Comparison of ENCODE assay signal across 22 cellular contexts in genomic region chr11:132036751-132037466, GRCh38.
DNase-seq lines count a peak whose midpoint lies in the region; ATAC-seq and TF ChIP-seq lines count a peak whose summit lies in the region.
"Had no signal": no experiment of that assay in that cellular context is flagged by ENCODE, and none has a peak within 500 bp of the region (broad histone marks: within the 10 kb centered on the region; RNA-seq: fewer than 3 reads in every experiment).

No MANE protein-coding gene starts in this region.

- no peak overlapping the region for H2BK5ac ChIP-seq in IMR-90 (ENCODE audit: low read depth, low read length, poor library complexity, severe bottlenecking)

- H4K20me1 ChIP-seq in IMR-90 (ENCODE audit: insufficient read depth, low read length), result no peaks in the 10 kb centered on the region
- no peaks in the 10 kb centered on the region for H4K20me1 ChIP-seq in neural cell (ENCODE audit: insufficient read depth)

- in situ Hi-C loops in G401 (cut with HindIII; ENCODE audit: low sequenced_read_pairs), result no loop called here
- in situ Hi-C loops in IMR-90 (cut with MboI; ENCODE audit: low sequenced_read_pairs), result no loop called here

- H3K56ac ChIP-seq in IMR-90 (ENCODE audit: extremely low read depth, insufficient read depth, low read length), result no peak overlapping the region

- H2AK5ac ChIP-seq in IMR-90 (ENCODE audit: low read depth, low read length), result no peak overlapping the region; the same call in 1 of the 2 replicates

- H2BK15ac ChIP-seq in IMR-90 (ENCODE audit: low read depth, low read length), result no peak overlapping the region

- no peak overlapping the region for H2AFZ ChIP-seq in IMR-90 (replicated peaks; ENCODE audit: low read length, poor library complexity)
- no peak overlapping the region for H2AFZ ChIP-seq in neural cell (ENCODE audit: low read depth, low read length)

- peaks cover 25% of the 10 kb centered on the region for H3K9me1 ChIP-seq in IMR-90 (ENCODE audit: insufficient read depth, low read length)

- peak overlapping the region; percentile 42; the same call in 1 of the 2 replicates for H2BK20ac ChIP-seq in IMR-90 (ENCODE audit: low read depth, low read length)

- ATAC-seq in IMR-90 (ENCODE audit: low read depth) (no peak), Right ventricle myocardium inferior (no peak), HG03521 (IDR thresholded peaks at IDR 0.05; ENCODE audit: unreplicated experiment) (no peak)
- ATAC-seq: SK-N-SH treated with all-trans-retinoic acid at 6 μM for 48 hours, T-cell had no signal

- H2AK9ac ChIP-seq in IMR-90 (replicated peaks; ENCODE audit: low read depth, low read length, poor library complexity), result no peak overlapping the region

- H3K23ac ChIP-seq in IMR-90 (ENCODE audit: low read depth, low read length), result peak overlapping the region; percentile 8; the same call in 1 of the 2 replicates

- TF ChIP-seq RAD21 in IMR-90 (IDR thresholded peaks at IDR 0.05; ENCODE audit: low read length) (no peak), neural cell (conservative IDR thresholded peaks at IDR 0.05) (no peak)

- H3K4me3 ChIP-seq in IMR-90 (ENCODE audit: insufficient read depth, low read depth, low read length) (no peak overlapping the region), esophagus muscularis mucosa (no peak overlapping the region), neural cell (ENCODE audit: low read length) (peak overlapping the region; percentile 32)
- H3K4me3 ChIP-seq: HAP-1 had no signal

- H3K4ac ChIP-seq in IMR-90 (ENCODE audit: low read depth, low read length), result peak overlapping the region; percentile 39

- peak overlapping the region; percentile 6; the same call in 1 of the 2 replicates for H4K5ac ChIP-seq in IMR-90 (ENCODE audit: low read depth, low read length)

- H3K79me1 ChIP-seq in IMR-90 (ENCODE audit: low read depth in 1 of 2, low read length in 2 of 2), result peaks cover 12 to 68% of the 10 kb centered on the region in 2 experiments; a peak in 3 of 4 replicates

- no peak for TF ChIP-seq POLR2A in IMR-90 (IDR thresholded peaks at IDR 0.05; ENCODE audit: low read depth, low read length)
- TF ChIP-seq POLR2A in esophagus muscularis mucosa (IDR thresholded peaks at IDR 0.05; ENCODE audit: low read depth), result no peak

- no TSS peak for BruUV-seq in IMR-90 (replicated peaks; lab: Mats Ljungman, UMichigan)

- no peaks in the 10 kb centered on the region for H3K27me3 ChIP-seq in IMR-90 (ENCODE audit: control insufficient read depth, insufficient read depth, low read length)
- no peaks in the 10 kb centered on the region for H3K27me3 ChIP-seq in esophagus muscularis mucosa
- H3K27me3 ChIP-seq in neural cell (ENCODE audit: insufficient read depth, low read depth, low read length), result no peaks in the 10 kb centered on the region

- no peaks in the 10 kb centered on the region for H3K79me2 ChIP-seq in neural cell (replicated peaks; ENCODE audit: insufficient read depth, low read length)

- POLR2A ChIA-PET in IMR-90 (lab: Charles Lee; ENCODE audit: unreplicated experiment), result no interaction called here

- peak overlapping the region in 1 of 2 experiments; percentile 44; a peak in 1 of 4 replicates for H4K8ac ChIP-seq in IMR-90 (ENCODE audit: low read depth in 2 of 2, low read length in 2 of 2)

- no peak for TF ChIP-seq EP300 in esophagus muscularis mucosa (IDR thresholded peaks at IDR 0.05)
- TF ChIP-seq EP300 in neural cell (conservative IDR thresholded peaks at IDR 0.05; ENCODE audit: poor library complexity, severe bottlenecking), result no peak

- H3K27ac ChIP-seq in IMR-90 (ENCODE audit: insufficient read depth, low read length) (no peak overlapping the region), esophagus muscularis mucosa (replicated peaks in 1 of 4) (no peak overlapping the region), neural cell (ENCODE audit: low read length) (peak overlapping the region; percentile 80)
- H3K27ac ChIP-seq: C4-2B, KMS-11, RWPE1 had no signal

- WGBS in IMR-90 (ENCODE audit: extremely low coverage in 2 of 2, insufficient read length in 1 of 2), 2 experiments, result 80% methylated on average over 2 of the region's 4 CpGs; no CpG with 5 or more reads in 1 of the 2 experiments
- WGBS in esophagus muscularis mucosa, result 91% methylated on average over 4 of the region's 4 CpGs

- H2BK120ac ChIP-seq in IMR-90 (ENCODE audit: low read depth, low read length), result peak overlapping the region; percentile 7

- dilution Hi-C loops in IMR-90 (cut with HindIII; ENCODE audit: low sequenced_read_pairs, unreplicated experiment), result no loop called here

- no peaks in the 10 kb centered on the region for H3K9me2 ChIP-seq in neural cell (ENCODE audit: insufficient read depth, low read length)

- H4K91ac ChIP-seq in IMR-90 (ENCODE audit: insufficient read depth, low read depth, low read length), result no peak overlapping the region; the same call in 1 of the 2 replicates

- H3K18ac ChIP-seq in IMR-90 (ENCODE audit: low read depth, low read length), result peak overlapping the region; percentile 29; the same call in 1 of the 2 replicates

- DNase-seq in G401 (ENCODE audit: low spot score) (peak; percentile 32), IMR-90 (peak; percentile 58), esophagus muscularis mucosa (ENCODE audit: extremely low spot score) (peak; percentile 77), Right ventricle myocardium inferior (ENCODE audit: missing footprints) (no peak), HuH-7 (ENCODE audit: low spot score) (no peak), inferior parietal cortex (ENCODE audit: extremely low spot score) (no peak)
- DNase-seq: Calu3; CD8-positive, alpha-beta memory T cell; DMS53; NCI-H1092 treated with DMSO at 0.1 percent for 48 hours; NCI-H2029; NCI-H226; NCI-H510A treated with DMSO at 0.1 percent for 48 hours; NK-92 treated with Interleukin-12 subunit alpha and Interleukin-12 subunit beta, amount 100 ng/mL, for 24 hours; T-cell had no signal

- H3K4me2 ChIP-seq in IMR-90 (ENCODE audit: low read depth, low read length) (no peak overlapping the region), neural cell (ENCODE audit: low read length) (no peak overlapping the region)
- H3K4me2 ChIP-seq: KMS-11 had no signal

- TF ChIP-seq CTCF in IMR-90 (conservative IDR thresholded peaks at IDR 0.05; ENCODE audit: low read depth, low read length), result no peak
- no peak for TF ChIP-seq CTCF in esophagus muscularis mucosa (IDR thresholded peaks at IDR 0.05)
- TF ChIP-seq CTCF in neural cell (IDR thresholded peaks at IDR 0.05; ENCODE audit: poor library complexity, severe bottlenecking), result no peak

- no peaks in the 10 kb centered on the region for H3K36me3 ChIP-seq in IMR-90 (ENCODE audit: control insufficient read depth, insufficient read depth, low read length)
- H3K36me3 ChIP-seq in esophagus muscularis mucosa, result no peaks in the 10 kb centered on the region
- no peaks in the 10 kb centered on the region for H3K36me3 ChIP-seq in neural cell (ENCODE audit: insufficient read depth, low read length)
- H3K36me3 ChIP-seq: HAP-1 had no signal

- no peaks in the 10 kb centered on the region for H3F3A ChIP-seq in neural cell (ENCODE audit: insufficient read depth, low read length, poor library complexity, severe bottlenecking)

- CTCF ChIA-PET in IMR-90 (lab: Yijun Ruan, JAX), result interaction anchor here (0.6 to 1.1 kb wide), 3 partner anchors 11 to 121 kb away, joined by 4 to 5 read pairs (median 4); no protein-coding TSS in a partner anchor

- intact Hi-C loops in IMR-90 (cut with micrococcal nuclease), result no loop called here
- intact Hi-C loops in esophagus muscularis mucosa (cut with DNase I), result no loop called here
- intact Hi-C loops in Right ventricle myocardium inferior (cut with DNase I), result no loop called here

- H3K9ac ChIP-seq in IMR-90 (ENCODE audit: low read depth, low read length), result no peak overlapping the region
- no peak overlapping the region for H3K9ac ChIP-seq in neural cell (ENCODE audit: low read length)
- H3K9ac ChIP-seq: KMS-11 had no signal

- H3K4me1 ChIP-seq in IMR-90 (ENCODE audit: control insufficient read depth, insufficient read depth, low read length) (peaks cover 25% of the 10 kb centered on the region), esophagus muscularis mucosa (peaks cover 0 to 2% (median 0%) of the 10 kb centered on the region in 4 donors)
- H3K4me1 ChIP-seq: HAP-1 had no signal

- no peaks in the 10 kb centered on the region for H3K9me3 ChIP-seq in IMR-90 (ENCODE audit: control insufficient read depth, insufficient read depth, low read length)
- no peaks in the 10 kb centered on the region for H3K9me3 ChIP-seq in esophagus muscularis mucosa
- no peaks in the 10 kb centered on the region for H3K9me3 ChIP-seq in neural cell (ENCODE audit: low read length)
- H3K9me3 ChIP-seq: HAP-1 had no signal

- peak overlapping the region; percentile 11 for H3K14ac ChIP-seq in IMR-90 (replicated peaks; ENCODE audit: low read depth, low read length)

TF ChIP-seq in IMR-90, 13 proteins besides CTCF, POLR2A, EP300 and RAD21 (continues in another document):
- TF ChIP-seq SMC3 (IDR thresholded peaks at IDR 0.05; ENCODE audit: low read depth, low read length) (no peak), CHD1 (IDR thresholded peaks at IDR 0.05; ENCODE audit: low read depth, low read length) (no peak), MAFK (IDR thresholded peaks at IDR 0.05; ENCODE audit: low read depth, low read length) (no peak), ELK1 (IDR thresholded peaks at IDR 0.05; ENCODE audit: borderline replicate concordance, low read depth, low read length) (no peak)

TF ChIP-seq in neural cell, 6 proteins besides CTCF, POLR2A, EP300 and RAD21 (continues in another document):
- TF ChIP-seq EZH2 (IDR thresholded peaks at IDR 0.05; ENCODE audit: borderline replicate concordance, insufficient read depth, low read length, poor library complexity, severe bottlenecking) (no peak), MXI1 (conservative IDR thresholded peaks at IDR 0.05; ENCODE audit: poor library complexity, severe bottlenecking) (no peak), POLR2AphosphoS5 (IDR thresholded peaks at IDR 0.05) (no peak), SMC3 (conservative IDR thresholded peaks at IDR 0.05; ENCODE audit: poor library complexity) (no peak)

Comparison
In these comparisons a context has a peak if more than half of its experiments do, and no peak if none do; other contexts are left out.
1. DNase-seq: peak in G401 (single experiment), IMR-90 (single experiment) and esophagus muscularis mucosa (single experiment); none in Right ventricle myocardium inferior (single experiment), HuH-7 (single experiment) and inferior parietal cortex (single experiment).